Comparison of ENCODE assay signal across 8 cellular contexts in the genomic region with DNA sequence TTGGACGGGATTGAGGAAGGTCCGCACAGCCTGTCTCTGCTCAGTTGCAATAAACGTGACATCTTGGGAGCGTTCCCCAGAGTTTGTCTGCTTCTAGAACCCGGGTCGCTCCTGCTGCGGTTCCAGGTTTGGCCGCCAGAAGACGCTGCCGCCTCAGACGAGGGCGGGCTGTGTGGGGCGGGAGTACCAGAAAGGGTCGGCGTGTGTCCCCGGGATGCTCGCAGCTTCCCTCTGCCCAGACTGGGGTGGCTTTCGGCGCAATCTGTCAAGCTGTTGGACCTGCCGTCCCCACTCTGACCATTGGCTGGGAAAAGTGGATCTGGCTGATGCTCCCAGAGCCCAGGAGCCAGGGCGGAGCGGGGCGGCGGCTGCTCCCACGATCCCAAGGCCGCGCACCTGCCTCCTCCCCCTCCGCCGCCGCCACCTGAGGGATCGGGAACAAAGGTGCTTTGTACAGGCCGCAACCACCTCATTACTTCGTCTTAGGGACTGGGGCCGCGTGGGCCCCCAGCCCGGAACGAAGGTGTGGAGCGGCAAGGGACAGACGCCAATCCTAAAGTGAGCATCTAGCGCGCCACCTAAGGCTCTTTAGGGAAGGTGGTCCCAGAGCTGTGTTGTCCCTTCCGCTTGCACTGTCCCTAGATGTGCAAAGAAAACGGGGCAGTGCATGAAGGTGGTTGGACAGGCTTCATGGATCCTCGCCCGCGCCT. TPM values are rescaled to one million over a fixed set of nuclear protein-coding genes. Genes with fewer than 3 reads are reported as not detected.
DNase-seq lines count a peak whose midpoint lies in the region; ATAC-seq and TF ChIP-seq lines count a peak whose summit lies in the region.

No MANE protein-coding gene starts in this region.

- TF ChIP-seq EP300 in ovary (IDR thresholded peaks at IDR 0.05) = no peak

- peaks cover 10% of the 10 kb centered on the region for H3K4me1 ChIP-seq in fibroblast of lung (ENCODE audit: control insufficient read depth, extremely low read depth, insufficient read depth, low read length)
- peaks cover 7% of the 10 kb centered on the region for H3K4me1 ChIP-seq in ovary (ENCODE audit: insufficient read depth)
- H3K4me1 ChIP-seq in uterus = peaks cover 0 to 16% of the 10 kb centered on the region in 2 donors

- peak; percentile 78 for DNase-seq in Right ventricle myocardium inferior (ENCODE audit: missing footprints)
- no peak for DNase-seq in cardiac septum (ENCODE audit: low spot score)
- peak; percentile 87 for DNase-seq in NCI-H345 treated with DMSO at 0.1 percent for 48 hours (lab: John Stamatoyannopoulos, UW; ENCODE audit: unreplicated experiment)
- peak; percentile 77 for DNase-seq in activated T-cell treated with anti-CD3 and anti-CD28 coated beads for 4 hours
- peak; percentile 25 to 44 for DNase-seq in fibroblast of lung (ENCODE audit: low read depth in 2 of 2)
- peak in 4 of 5 donors; percentile 52 to 74 (median 68) for DNase-seq in ovary
- DNase-seq in uterus = peak; percentile 49 to 59
- DNase-seq in GOT3 (lab: John Stamatoyannopoulos, UW) = no peak

- H3K79me2 ChIP-seq in fibroblast of lung (ENCODE audit: control insufficient read depth, insufficient read depth, low read length) = no peaks in the 10 kb centered on the region

- H3K4me2 ChIP-seq in fibroblast of lung (ENCODE audit: extremely low read depth, insufficient read depth, low read length) = peak overlapping the region; percentile 88

- ATAC-seq in Right ventricle myocardium inferior = peak; percentile 52

- intact Hi-C loops in Right ventricle myocardium inferior (cut with DNase I) = loop anchor here (2.0 to 5.0 kb wide), 3 partner anchors 22 to 504 kb away; partner anchors contain the start of genes PYGO2 and UBE2Q1
- intact Hi-C loops in cardiac septum (cut with DNase I) = loop anchor here (1.0 to 5.0 kb wide), 2 partner anchors 21 to 46 kb away; no protein-coding TSS in a partner anchor
- intact Hi-C loops in ovary (cut with DNase I) = loop anchor here in 3 of 4 donors (5.0 to 10.0 kb wide), 2 partner anchors 106 to 278 kb away; partner anchors contain the start of gene PBXIP1 (in 2 of the 3)
- intact Hi-C loops in uterus (cut with DNase I; ENCODE audit: low total_unique reads) = no loop called here

- peak overlapping the region; percentile 64 to 92 (median 87) for H3K4me3 ChIP-seq in fibroblast of lung (replicated peaks in 1 of 4; ENCODE audit: control extremely low read depth in 1 of 4, insufficient read depth in 1 of 4, low read depth in 3 of 4, low read length in 4 of 4)
- H3K4me3 ChIP-seq in ovary = peak overlapping the region; percentile 75
- peak overlapping the region; percentile 63 to 97 for H3K4me3 ChIP-seq in uterus

- TF ChIP-seq POLR2A in ovary (IDR thresholded peaks at IDR 0.05) (no peak), uterus (IDR thresholded peaks at IDR 0.05) (no peak)

- H3K36me3 ChIP-seq in fibroblast of lung (ENCODE audit: control insufficient read depth, insufficient read depth, low read length) = peaks cover 6% of the 10 kb centered on the region
- no peaks in the 10 kb centered on the region for H3K36me3 ChIP-seq in ovary
- no peaks in the 10 kb centered on the region for H3K36me3 ChIP-seq in uterus

- no peak overlapping the region for H2AFZ ChIP-seq in fibroblast of lung (ENCODE audit: low read length)

- H3K9me3 ChIP-seq in fibroblast of lung (ENCODE audit: control insufficient read depth, insufficient read depth, low read depth, low read length) = no peaks in the 10 kb centered on the region
- no peaks in the 10 kb centered on the region for H3K9me3 ChIP-seq in ovary
- H3K9me3 ChIP-seq in uterus = no peaks in the 10 kb centered on the region

- TF ChIP-seq CTCF in fibroblast of lung (conservative IDR thresholded peaks at IDR 0.05 in 1 of 2, IDR thresholded peaks at IDR 0.05 in 1 of 2; ENCODE audit: low read depth in 1 of 2, low read length in 2 of 2) (peak; percentile 57 to 84), ovary (IDR thresholded peaks at IDR 0.05) (peak; percentile 32 to 60 (median 50)), uterus (IDR thresholded peaks at IDR 0.05) (peak; percentile 56 to 73 (median 60))

- WGBS in ovary, 3 donors = 4 to 8% (median 8%) methylated on average over 45 to 46 of the region's 46 CpGs

- H4K20me1 ChIP-seq in fibroblast of lung (ENCODE audit: control insufficient read depth, extremely low read depth, insufficient read depth, low read length) = no peaks in the 10 kb centered on the region

- no peak overlapping the region for H3K9ac ChIP-seq in fibroblast of lung (ENCODE audit: insufficient read depth, low read length)

- H3K27ac ChIP-seq in fibroblast of lung (ENCODE audit: insufficient read depth, low read length) = no peak overlapping the region
- peak overlapping the region; percentile 71 to 81 for H3K27ac ChIP-seq in ovary
- peak overlapping the region in 1 of 2 donors; percentile 63 for H3K27ac ChIP-seq in uterus

- no peaks in the 10 kb centered on the region for H3K27me3 ChIP-seq in fibroblast of lung (ENCODE audit: control insufficient read depth, insufficient read depth, low read length)
- no peaks in the 10 kb centered on the region for H3K27me3 ChIP-seq in ovary
- no peaks in the 10 kb centered on the region for H3K27me3 ChIP-seq in uterus

RNA-seq across cellular contexts. Expression of gene EFNA4, which starts 0.7 kb away (rescaled TPM):
- total RNA-seq in Right ventricle myocardium inferior (2.1 TPM), cardiac septum (1.9 TPM), fibroblast of lung (2.8 and 3.8 TPM in 2 replicates), ovary (10 to 100 TPM in 5 of 7 donors, 1 to 10 TPM in 2; 8.6 to 14.1 (median 12.2) TPM), uterus (1 to 10 TPM in 2 of 4 donors, not detected in 2; 8.0 to 8.4 TPM)
- polyA plus RNA-seq in fibroblast of lung (2.6 and 4.3 TPM in 2 replicates), ovary (10 to 100 TPM in 1 of 2 donors, 1 to 10 TPM in 1; 7.3 to 10.6 TPM)
- 3.6 and 3.9 TPM in 2 replicates for polyA plus RNA-seq in fibroblast of lung (2012)
- 3.3 and 8.4 TPM in 2 replicates for polyA minus RNA-seq in fibroblast of lung (ENCODE audit: low replicate concordance)

RNA-seq across cellular contexts. Expression of gene ADAM15, which starts 11.7 kb away (rescaled TPM):
- total RNA-seq in Right ventricle myocardium inferior = 101 TPM
- 69.9 TPM for total RNA-seq in cardiac septum
- 49.1 and 58.5 TPM in 2 replicates for total RNA-seq in fibroblast of lung
- 19.5 and 28.9 TPM in 2 replicates for polyA plus RNA-seq in fibroblast of lung
- polyA plus RNA-seq in fibroblast of lung (2012) = 37.4 and 58.0 TPM in 2 replicates
- polyA minus RNA-seq in fibroblast of lung (ENCODE audit: low replicate concordance) = 144 and 162 TPM in 2 replicates
- 100 to 1,000 TPM in 1 of 7 donors, 10 to 100 TPM in 6; 34.8 to 149 (median 67.8) TPM for total RNA-seq in ovary
- polyA plus RNA-seq in ovary = 10 to 100 TPM; 17.0 to 61.7 TPM
- total RNA-seq in uterus = 100 to 1,000 TPM in 3 of 4 donors, 10 to 100 TPM in 1; 58.6 to 270 (median 153) TPM

RNA-seq across cellular contexts. Expression of gene EFNA3, which starts 15.8 kb away (rescaled TPM):
- total RNA-seq in Right ventricle myocardium inferior (1.1 TPM), cardiac septum (1.2 TPM), fibroblast of lung (0.33 and 0.51 TPM in 2 replicates), ovary (1 to 10 TPM; 1.3 to 3.7 (median 2.4) TPM), uterus (1 to 10 TPM in 3 of 4 donors, not detected in 1; 3.2 to 7.6 (median 3.3) TPM)
- polyA plus RNA-seq in fibroblast of lung (0.16 and 0.30 TPM in 2 replicates), ovary (1 to 10 TPM; 1.6 to 2.1 TPM)
- 0.22 and 0.76 TPM in 2 replicates for polyA plus RNA-seq in fibroblast of lung (2012)
- 2.8 TPM in 1 of 2 replicates, not detected in the other for polyA minus RNA-seq in fibroblast of lung (ENCODE audit: low replicate concordance)

RNA-seq across cellular contexts. Expression of gene DCST1, which starts 29.2 kb away (rescaled TPM):
- not detected for total RNA-seq in Right ventricle myocardium inferior
- not detected for total RNA-seq in cardiac septum
- not detected in 2 replicates for total RNA-seq in fibroblast of lung
- polyA plus RNA-seq in fibroblast of lung = not detected in 2 replicates
- not detected in 2 replicates for polyA plus RNA-seq in fibroblast of lung (2012)
- not detected in 2 replicates for polyA minus RNA-seq in fibroblast of lung (ENCODE audit: low replicate concordance)
- total RNA-seq in ovary = under 1 TPM in 4 of 7 donors, not detected in 3; 0.22 to 0.80 (median 0.51) TPM
- polyA plus RNA-seq in ovary = under 1 TPM in 1 of 2 donors, not detected in 1; 0.06 TPM
- total RNA-seq in uterus = 1 to 10 TPM in 2 of 4 donors, not detected in 2; 1.1 to 3.5 TPM

RNA-seq across cellular contexts. Expression of gene DCST2, which starts 29.3 kb away (rescaled TPM):
- total RNA-seq in Right ventricle myocardium inferior = 0.35 TPM
- 0.51 TPM for total RNA-seq in cardiac septum
- under 0.01 and 0.17 TPM in 2 replicates for total RNA-seq in fibroblast of lung
- 0.06 and 0.10 TPM in 2 replicates for polyA plus RNA-seq in fibroblast of lung
- polyA plus RNA-seq in fibroblast of lung (2012) = not detected in 2 replicates
- not detected in 2 replicates for polyA minus RNA-seq in fibroblast of lung (ENCODE audit: low replicate concordance)
- total RNA-seq in ovary = 1 to 10 TPM in 4 of 7 donors, under 1 TPM in 2, not detected in 1; 0.45 to 1.4 (median 1.2) TPM
- 1 to 10 TPM in 1 of 2 donors, under 1 TPM in 1; 0.17 to 1.1 TPM for polyA plus RNA-seq in ovary
- 1 to 10 TPM in 1 of 4 donors, under 1 TPM in 1, not detected in 2; 0.07 to 1.6 TPM for total RNA-seq in uterus

Comparison
In these comparisons a context has a peak if more than half of its experiments do, and no peak if none do; other contexts are left out.
1. DNase-seq: peak in Right ventricle myocardium inferior (single experiment), NCI-H345 treated with DMSO at 0.1 percent for 48 hours (single experiment), activated T-cell treated with anti-CD3 and anti-CD28 coated beads for 4 hours (single experiment), fibroblast of lung (2 of 2), ovary (4 of 5) and uterus (2 of 2); none in cardiac septum (single experiment) and GOT3 (single experiment).
2. Peak in every context shown above with its lines, with median percentiles within 50 percentile points of each other: H3K4me3 ChIP-seq and CTCF ChIP-seq.